15 cellular contexts compared by ENCODE assay signal in genomic region chr15:70669006-70669602, GRCh38.
A peak's percentile ranks its signal among the peaks of the same experiment; 100 is the strongest.
DNase-seq lines count a peak whose midpoint lies in the region; ATAC-seq, FAIRE-seq and TF ChIP-seq lines count a peak whose summit lies in the region.
"Had no signal": no experiment of that assay in that cellular context is flagged by ENCODE, and none has a peak within 500 bp of the region (broad histone marks: within the 10 kb centered on the region; RNA-seq: fewer than 3 reads in every experiment).

No MANE protein-coding gene starts in this region.

- H3K36me3 ChIP-seq in astrocyte (ENCODE audit: insufficient read depth, low read length), result peaks cover 57% of the 10 kb centered on the region

- H3K9me3 ChIP-seq in astrocyte (ENCODE audit: insufficient read depth, low read depth, low read length), result no peaks in the 10 kb centered on the region

- no peaks in the 10 kb centered on the region for H3K4me1 ChIP-seq in astrocyte (ENCODE audit: insufficient read depth, low read length)

- no peak overlapping the region for H3K9ac ChIP-seq in astrocyte (ENCODE audit: low read length)

- H3K4me1 Mint-ChIP-seq in astrocyte (ENCODE audit: low read depth, unreplicated experiment) (peaks cover 12% of the 10 kb centered on the region), type B pancreatic cell (ENCODE audit: unreplicated experiment) (no peaks in the 10 kb centered on the region)

- H3K79me2 ChIP-seq in astrocyte (ENCODE audit: insufficient read depth, low read length), result peaks cover 8% of the 10 kb centered on the region

- H2AFZ ChIP-seq in astrocyte (ENCODE audit: low read depth, low read length), result no peak overlapping the region
- H2AFZ ChIP-seq: PC-9 had no signal

- H3K9me3 Mint-ChIP-seq in astrocyte (ENCODE audit: unreplicated experiment) (no peaks in the 10 kb centered on the region), type B pancreatic cell (no peaks in the 10 kb centered on the region)
- H3K9me3 Mint-ChIP-seq: dendritic cell treated with granulocyte-macrophage colony-stimulating factor and Interleukin-4, amounts not matched to agents 40 ng/mL and 50 ng/mL, for 4 days; T-helper 2 cell treated with Interferon-gamma antibody and Interleukin-4, amounts not matched to agents 5 μg/mL and 100 μg/mL, for 36 hours had no signal

- no peak overlapping the region for H3K27ac ChIP-seq in astrocyte (ENCODE audit: low read depth, low read length)
- H3K27ac ChIP-seq: C4-2B, PC-9 had no signal

- no peaks in the 10 kb centered on the region for H3K27me3 ChIP-seq in astrocyte (ENCODE audit: insufficient read depth, low read length)

- TF ChIP-seq CTCF in astrocyte (IDR thresholded peaks at IDR 0.05; ENCODE audit: insufficient read depth, low read depth, low read length) (no peak), type B pancreatic cell (conservative IDR thresholded peaks at IDR 0.05) (no peak)

- peaks cover 2% of the 10 kb centered on the region for H3K36me3 Mint-ChIP-seq in astrocyte (ENCODE audit: low read depth, unreplicated experiment)
- peaks cover 5% of the 10 kb centered on the region for H3K36me3 Mint-ChIP-seq in type B pancreatic cell

- ATAC-seq in GM18517 (IDR thresholded peaks at IDR 0.05; ENCODE audit: unreplicated experiment), result peak; percentile 81
- ATAC-seq in GM21528 (IDR thresholded peaks at IDR 0.05; ENCODE audit: low FRiP score, unreplicated experiment), result peak; percentile 72
- peak; percentile 79 for ATAC-seq in HG03064 (IDR thresholded peaks at IDR 0.05; ENCODE audit: low read depth, unreplicated experiment)
- no peak for ATAC-seq in HG03469 (IDR thresholded peaks at IDR 0.05; ENCODE audit: unreplicated experiment)

- no peak overlapping the region for H3K4me2 ChIP-seq in astrocyte (ENCODE audit: low read length)
- H3K4me2 ChIP-seq: PC-9, smooth muscle cell had no signal

- H4K20me1 ChIP-seq in astrocyte (ENCODE audit: insufficient read depth, low read length), result peaks cover 13% of the 10 kb centered on the region

- H3K4me3 ChIP-seq in astrocyte (ENCODE audit: insufficient read depth, low read depth, low read length), result no peak overlapping the region
- H3K4me3 ChIP-seq: PC-9, smooth muscle cell had no signal

- FAIRE-seq in astrocyte (lab: Jason Lieb, UNC), result peak; percentile 60
- FAIRE-seq: urothelium cell line had no signal

- H3K4me3 Mint-ChIP-seq in astrocyte (ENCODE audit: unreplicated experiment) (no peak overlapping the region), type B pancreatic cell (no peak overlapping the region)
- H3K4me3 Mint-ChIP-seq: dendritic cell treated with granulocyte-macrophage colony-stimulating factor and Interleukin-4, amounts not matched to agents 40 ng/mL and 50 ng/mL, for 4 days; T-helper 2 cell treated with Interferon-gamma antibody and Interleukin-4, amounts not matched to agents 5 μg/mL and 100 μg/mL, for 36 hours had no signal

- DNase-seq in astrocyte (ENCODE audit: low read depth) (no peak), type B pancreatic cell (ENCODE audit: extremely low spot score, unreplicated experiment) (no peak), SIG-M5 (lab: John Stamatoyannopoulos, UW) (no peak), AG08396 (ENCODE audit: low spot score) (no peak)
- DNase-seq: NCI-H187, PC-9 had no signal

- H3K27ac Mint-ChIP-seq in astrocyte (ENCODE audit: unreplicated experiment) (no peak overlapping the region), type B pancreatic cell (no peak overlapping the region)
- H3K27ac Mint-ChIP-seq: dendritic cell treated with granulocyte-macrophage colony-stimulating factor and Interleukin-4, amounts not matched to agents 40 ng/mL and 50 ng/mL, for 4 days; T-helper 2 cell treated with Interferon-gamma antibody and Interleukin-4, amounts not matched to agents 5 μg/mL and 100 μg/mL, for 36 hours had no signal

- H3K27me3 Mint-ChIP-seq in astrocyte (ENCODE audit: low read depth, unreplicated experiment) (no peaks in the 10 kb centered on the region), type B pancreatic cell (no peaks in the 10 kb centered on the region)
